ENCODE assay signal across 8 cellular contexts in the genomic region with DNA sequence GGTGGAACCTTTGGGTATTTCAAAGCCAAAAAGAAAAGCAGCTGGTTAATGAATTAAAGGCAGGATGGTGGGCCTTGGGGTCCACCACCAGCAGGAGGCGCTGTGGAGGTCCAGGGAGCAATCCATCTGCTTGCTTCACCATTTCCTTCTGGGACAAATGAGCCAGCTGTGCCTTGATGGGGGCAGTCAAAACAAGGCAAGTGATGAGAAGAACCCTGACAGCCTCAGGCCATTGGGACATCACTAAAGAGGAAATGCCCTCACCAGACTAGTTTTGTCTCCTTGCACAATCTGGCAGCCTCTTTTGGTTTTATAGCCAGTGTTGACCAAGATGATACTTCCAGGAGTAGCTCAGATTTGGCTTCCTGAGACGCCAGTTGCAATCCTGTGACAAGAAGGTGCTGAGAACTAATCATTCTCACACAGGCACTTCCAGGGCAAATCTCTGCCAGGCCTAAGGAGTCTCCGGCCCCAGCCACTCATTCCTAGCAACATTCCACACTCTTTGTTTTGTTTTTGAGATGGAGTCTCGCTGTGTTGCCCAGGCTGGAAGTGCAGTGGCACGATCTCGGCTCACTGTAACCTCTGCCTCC. TPM values are rescaled to one million over a fixed set of nuclear protein-coding genes. Genes with fewer than 3 reads are reported as not detected.
A peak's percentile ranks its signal among the peaks of the same experiment; 100 is the strongest.
DNase-seq lines count a peak whose midpoint lies in the region; ATAC-seq and TF ChIP-seq lines count a peak whose summit lies in the region.

No MANE protein-coding gene starts in this region.

- H3K27me3 ChIP-seq in Loucy (ENCODE audit: insufficient read depth, low read length, poor library complexity, severe bottlenecking) (no peaks in the 10 kb centered on the region), left lung (no peaks in the 10 kb centered on the region)

- H3K4me3 ChIP-seq in Loucy (ENCODE audit: low read length, poor library complexity, severe bottlenecking), result no peak overlapping the region
- H3K4me3 ChIP-seq in left lung, result no peak overlapping the region

- no peaks in the 10 kb centered on the region for H3K36me3 ChIP-seq in Loucy (ENCODE audit: insufficient read depth, low read length)
- peaks cover 0 to 4% of the 10 kb centered on the region in 2 donors for H3K36me3 ChIP-seq in left lung

- DNase-seq in GDM1 (lab: John Stamatoyannopoulos, UW) (peak; percentile 34), cerebellar cortex (ENCODE audit: low spot score) (peak; percentile 48), left lung (peak; percentile 69 to 90)
- DNase-seq in activated CD4-positive, CD25-positive, alpha-beta regulatory T cell treated with anti-CD3 and anti-CD28 coated beads, Interleukin-2, amount 50 U/mL, for 16 hours (ENCODE audit: low read depth, low spot score), result peak; percentile 58
- DNase-seq in stimulated activated CD4-positive, alpha-beta T cell treated with anti-CD3 and anti-CD28 coated beads, TNF-alpha, amount 100 ng/mL, for 1 hour (ENCODE audit: low read depth in 3 of 3, low spot score in 1 of 3), result peak; percentile 43 to 77 (median 50)

- no peaks in the 10 kb centered on the region for H3K4me1 ChIP-seq in Loucy (ENCODE audit: insufficient read depth, low read length, poor library complexity, severe bottlenecking)
- H3K4me1 ChIP-seq in left lung, result peaks cover 0 to 10% of the 10 kb centered on the region in 2 donors

- H3K4me2 ChIP-seq in Loucy (ENCODE audit: low read depth, low read length, poor library complexity, severe bottlenecking), result no peak overlapping the region

- H3K79me2 ChIP-seq in Loucy (ENCODE audit: insufficient read depth, low read length), result no peaks in the 10 kb centered on the region

- TF ChIP-seq CTCF in Loucy (conservative IDR thresholded peaks at IDR 0.05; ENCODE audit: low read length) (peak; percentile 99), left lung (IDR thresholded peaks at IDR 0.05) (peak; percentile 75 to 83)

- H3K9me3 ChIP-seq in Loucy (ENCODE audit: insufficient read depth, low read depth, low read length), result no peaks in the 10 kb centered on the region
- H3K9me3 ChIP-seq in left lung, result no peaks in the 10 kb centered on the region

- no peak overlapping the region for H2AFZ ChIP-seq in Loucy (ENCODE audit: low read length)

- H3K27ac ChIP-seq in left lung, result no peak overlapping the region

- no peaks in the 10 kb centered on the region for H3F3A ChIP-seq in Loucy (ENCODE audit: low read depth)

- ATAC-seq in left lung (peak; percentile 80), GM19397 (IDR thresholded peaks at IDR 0.05; ENCODE audit: unreplicated experiment) (no peak), GM19452 (IDR thresholded peaks at IDR 0.05; ENCODE audit: unreplicated experiment) (no peak)

- no peaks in the 10 kb centered on the region for H4K20me1 ChIP-seq in Loucy (ENCODE audit: insufficient read depth, low read length, poor library complexity, severe bottlenecking)

- H3K9me2 ChIP-seq in Loucy (replicated peaks; ENCODE audit: low read depth, low read length), result no peaks in the 10 kb centered on the region

- intact Hi-C loops in left lung (cut with DNase I), result no loop called here

- no peak overlapping the region for H3K9ac ChIP-seq in Loucy (ENCODE audit: low read depth, low read length, poor library complexity, severe bottlenecking)

RNA-seq across cellular contexts. Expression of a gene that starts 38.2 kb away (rescaled TPM):
- total RNA-seq in left lung, result 10 to 100 TPM; 20.7 to 28.9 TPM
